15 cellular contexts compared by ENCODE assay signal in genomic region chr6:8556370-8557018, GRCh38.
DNase-seq lines count a peak whose midpoint lies in the region; ATAC-seq, FAIRE-seq and TF ChIP-seq lines count a peak whose summit lies in the region.
"Had no signal": no experiment of that assay in that cellular context is flagged by ENCODE, and none has a peak within 500 bp of the region (broad histone marks: within the 10 kb centered on the region; RNA-seq: fewer than 3 reads in every experiment).

No MANE protein-coding gene starts in this region.

- no peaks in the 10 kb centered on the region; a peak in 1 of 4 replicates for H3K4me1 ChIP-seq in SK-N-SH (ENCODE audit: control insufficient read depth in 1 of 2, insufficient read depth in 2 of 2, low read depth in 1 of 2, low read length in 1 of 2)
- H3K4me1 ChIP-seq: spleen had no signal

- H3K9ac ChIP-seq in SK-N-SH, result no peak overlapping the region

- no peak overlapping the region for H3K27ac ChIP-seq in SK-N-SH (ENCODE audit: low read depth in 2 of 2, low read length in 1 of 2)
- H3K27ac ChIP-seq: spleen had no signal

- no peaks in the 10 kb centered on the region for H3K79me2 ChIP-seq in SK-N-SH (ENCODE audit: insufficient read depth)

- H4K20me1 ChIP-seq in SK-N-SH (ENCODE audit: insufficient read depth), result no peaks in the 10 kb centered on the region

- TF ChIP-seq POLR2A in GM12892 (IDR thresholded peaks at IDR 0.05; ENCODE audit: low read depth, low read length), result no peak

- TF ChIP-seq CTCF in SK-N-SH (IDR thresholded peaks at IDR 0.05), result no peak

- FAIRE-seq in GM12892 (lab: Jason Lieb, UNC), result no peak
- FAIRE-seq: endothelial cell of umbilical vein, GM12891, TTC549 had no signal

- DNase-seq in SK-N-SH (no peak), OCI-M1 (lab: John Stamatoyannopoulos, UW) (peak; percentile 57), fibroblast of gingiva (ENCODE audit: low read depth) (peak; percentile 26), Right ventricle myocardium superior (no peak), anterior cingulate cortex (lab: John Stamatoyannopoulos, UW) (no peak), GM12892 (ENCODE audit: insufficient read length) (no peak), NCI-H1694 treated with DMSO at 0.1 percent for 48 hours (lab: John Stamatoyannopoulos, UW) (no peak)
- DNase-seq: activated effector memory CD4-positive, alpha-beta T cell treated with Interleukin-2 at 50 U/mL for 16 hours; NCI-H524; spleen; stimulated activated naive B cell treated with anti-CD40 and anti-IgM and Interleukin-4, amounts not matched to agents 10 μg/mL and 1 μg/mL and 100 μg/mL, for 72 hours had no signal

- TF ChIP-seq RAD21 in SK-N-SH (IDR thresholded peaks at IDR 0.05; ENCODE audit: low read length), result no peak

- CTCF ChIA-PET in SK-N-SH (lab: Yijun Ruan, JAX), result no interaction called here

- 34% methylated on average over 1 of the region's 1 CpG for WGBS in SK-N-SH (ENCODE audit: low lambda C conversion rate)

- H3K4me3 ChIP-seq in SK-N-SH (ENCODE audit: low read depth in 2 of 2, low read length in 1 of 2), result no peak overlapping the region
- H3K4me3 ChIP-seq: spleen had no signal

- H3K9me2 ChIP-seq in SK-N-SH, result no peaks in the 10 kb centered on the region

- POLR2A ChIA-PET in SK-N-SH (lab: Yijun Ruan, JAX), result no interaction called here

- no peaks in the 10 kb centered on the region for H3K36me3 ChIP-seq in SK-N-SH (replicated peaks in 1 of 2; ENCODE audit: control insufficient read depth in 1 of 2, insufficient read depth in 2 of 2, low read length in 1 of 2)
- H3K36me3 ChIP-seq: spleen had no signal

- no peaks in the 10 kb centered on the region for H3F3A ChIP-seq in SK-N-SH (replicated peaks; ENCODE audit: insufficient read depth)

- no peak overlapping the region for H2AFZ ChIP-seq in SK-N-SH (ENCODE audit: low read depth)

- H3K27me3 ChIP-seq in SK-N-SH (ENCODE audit: insufficient read depth), result no peaks in the 10 kb centered on the region
- H3K27me3 ChIP-seq: spleen had no signal

- no peak for TF ChIP-seq EP300 in SK-N-SH (IDR thresholded peaks at IDR 0.05; ENCODE audit: borderline replicate concordance in 1 of 2, low read depth in 1 of 2, low read length in 1 of 2)

- H3K4me2 ChIP-seq in SK-N-SH, result no peak overlapping the region

- ATAC-seq in SK-N-SH treated with all-trans-retinoic acid at 6 μM for 48 hours, result no peak
- ATAC-seq in Right ventricle myocardium superior (ENCODE audit: poor library complexity), result no peak
- ATAC-seq: stimulated activated naive B cell treated with anti-CD40 and anti-IgM and Interleukin-4, amounts not matched to agents 10 μg/mL and 1 μg/mL and 100 μg/mL, for 72 hours had no signal

- no peaks in the 10 kb centered on the region for H3K9me3 ChIP-seq in SK-N-SH
- H3K9me3 ChIP-seq: spleen had no signal

- intact Hi-C loops in Right ventricle myocardium superior (cut with DNase I), result no loop called here

TF ChIP-seq in SK-N-SH treated with all-trans-retinoic acid at 6 μM for 48 hours, 23 proteins besides CTCF, POLR2A, EP300 and RAD21:
- TF ChIP-seq OSR1 (CRISPR knock-in tag; IDR thresholded peaks at IDR 0.05) (no peak), SNAI2 (CRISPR knock-in tag; IDR thresholded peaks at IDR 0.05) (no peak), CREB5 (CRISPR knock-in tag; IDR thresholded peaks at IDR 0.05; ENCODE audit: low read depth) (peak; percentile 34; the same call in 1 of the 2 replicates), ISL1 (CRISPR knock-in tag; IDR thresholded peaks at IDR 0.05) (peak; percentile 49)
TF ChIP-seq in SK-N-SH treated with all-trans-retinoic acid at 6 μM for 48 hours: peak in this region for 2.

TF ChIP-seq in SK-N-SH, 30 proteins besides CTCF, POLR2A, EP300 and RAD21:
- TF ChIP-seq RXRA (IDR thresholded peaks at IDR 0.05; ENCODE audit: borderline replicate concordance, low read depth) (no peak), USF1 (IDR thresholded peaks at IDR 0.05; ENCODE audit: borderline replicate concordance, low read depth) (no peak), REST (IDR thresholded peaks at IDR 0.05; ENCODE audit: low read depth, low read length) (no peak), FOXJ3 (CRISPR knock-in tag; IDR thresholded peaks at IDR 0.05) (no peak), RFX5 (IDR thresholded peaks at IDR 0.05; ENCODE audit: low read length) (no peak), PBX3 (IDR thresholded peaks at IDR 0.05) (no peak), JUND (IDR thresholded peaks at IDR 0.05) (no peak), TCF12 (IDR thresholded peaks at IDR 0.05) (no peak), TAF1 (IDR thresholded peaks at IDR 0.05; ENCODE audit: borderline replicate concordance, low read depth, low read length) (no peak), MAX (IDR thresholded peaks at IDR 0.05; ENCODE audit: low read depth) (no peak), SMC3 (IDR thresholded peaks at IDR 0.05; ENCODE audit: low read depth, low read length) (no peak), ELF1 (IDR thresholded peaks at IDR 0.05) (no peak), MEF2A (IDR thresholded peaks at IDR 0.05; ENCODE audit: borderline replicate concordance, low read depth) (no peak), SIN3A (IDR thresholded peaks at IDR 0.05; ENCODE audit: borderline replicate concordance, low read depth, low read length) (no peak)

Comparison
In these comparisons a context has a peak if more than half of its experiments do, and no peak if none do; other contexts are left out.
1. DNase-seq: peak in OCI-M1 (single experiment) and fibroblast of gingiva (single experiment); none in SK-N-SH (single experiment), Right ventricle myocardium superior (single experiment), anterior cingulate cortex (0 of 58), GM12892 (single experiment) and NCI-H1694 treated with DMSO at 0.1 percent for 48 hours (single experiment).